Comparison of ENCODE assay signal across 8 cellular contexts in genomic region chr15:99249270-99249817, GRCh38. TPM values are rescaled to one million over a fixed set of nuclear protein-coding genes. Genes with fewer than 3 reads are reported as not detected.
DNase-seq lines count a peak whose midpoint lies in the region; ATAC-seq and TF ChIP-seq lines count a peak whose summit lies in the region.

A gene with protein sequence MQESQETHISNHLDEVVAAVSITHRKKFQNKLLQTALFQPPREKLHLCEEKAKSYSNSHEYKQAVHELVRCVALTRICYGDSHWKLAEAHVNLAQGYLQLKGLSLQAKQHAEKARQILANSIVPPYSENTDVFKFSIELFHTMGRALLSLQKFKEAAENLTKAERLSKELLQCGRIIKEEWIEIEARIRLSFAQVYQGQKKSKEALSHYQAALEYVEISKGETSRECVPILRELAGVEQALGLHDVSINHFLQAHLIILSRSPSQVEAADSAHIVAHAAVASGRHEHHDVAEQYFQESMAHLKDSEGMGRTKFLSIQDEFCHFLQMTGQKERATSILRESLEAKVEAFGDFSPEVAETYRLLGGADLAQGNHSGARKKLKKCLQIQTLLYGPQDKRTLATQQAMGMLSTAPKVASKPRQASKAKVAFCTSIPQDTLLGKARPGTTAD (minus strand): TSS chr15:99249581. CDS start chr15:99228712, 20,869 bp downstream.

- H3K4me1 Mint-ChIP-seq in CD8-positive, alpha-beta memory T cell: peaks cover 28 to 31% (median 30%) of the 10 kb centered on the region in 3 donors

- no peaks in the 10 kb centered on the region for H3K27me3 Mint-ChIP-seq in CD8-positive, alpha-beta memory T cell

- H3K27ac ChIP-seq in CD8-positive, alpha-beta memory T cell (ENCODE audit: low read depth, low read length): peak within 1 kb of the TSS; percentile 22
- peak within 1 kb of the TSS; percentile 87 for H3K27ac ChIP-seq in Karpas-422 (ENCODE audit: low read length)

- peaks cover 23% of the 10 kb centered on the region for H3K79me2 ChIP-seq in Karpas-422 (ENCODE audit: low read length)

- H3K36me3 ChIP-seq in CD8-positive, alpha-beta memory T cell (ENCODE audit: insufficient read depth, low read length): no peaks in the 10 kb centered on the region
- no peaks in the 10 kb centered on the region for H3K36me3 ChIP-seq in Karpas-422 (ENCODE audit: insufficient read depth, low read length)

- DNase-seq in CD8-positive, alpha-beta memory T cell: no peak
- DNase-seq in Karpas-422 (peak; percentile 73), brain pericyte (ENCODE audit: low read depth, low spot score) (peak; percentile 55), sciatic nerve (ENCODE audit: low spot score) (no peak), erythroblast (lab: John Stamatoyannopoulos, UW) (no peak)

- no peak within 1 kb of the TSS for H3K4me3 ChIP-seq in CD8-positive, alpha-beta memory T cell (ENCODE audit: low read length)
- peak within 1 kb of the TSS; percentile 71 for H3K4me3 ChIP-seq in Karpas-422 (ENCODE audit: low read length)
- peak within 1 kb of the TSS; percentile 92 for H3K4me3 ChIP-seq in iPS-18c (ENCODE audit: insufficient read depth, low read depth, low read length)

- peaks cover 0 to 7% (median 0%) of the 10 kb centered on the region in 3 donors for H3K36me3 Mint-ChIP-seq in CD8-positive, alpha-beta memory T cell

- no peaks in the 10 kb centered on the region for H3K9me2 ChIP-seq in Karpas-422 (replicated peaks; ENCODE audit: insufficient read depth, low read length)

- no peak within 1 kb of the TSS for H3K27ac Mint-ChIP-seq in CD8-positive, alpha-beta memory T cell

- peaks cover 31% of the 10 kb centered on the region for H3K4me1 ChIP-seq in CD8-positive, alpha-beta memory T cell (ENCODE audit: insufficient read depth, low read length)
- peaks cover 48% of the 10 kb centered on the region for H3K4me1 ChIP-seq in Karpas-422 (ENCODE audit: low read length)

- no peaks in the 10 kb centered on the region for H4K20me1 ChIP-seq in Karpas-422 (ENCODE audit: insufficient read depth, low read depth, low read length)

- no peaks in the 10 kb centered on the region for H3K9me3 ChIP-seq in CD8-positive, alpha-beta memory T cell (ENCODE audit: low read length)
- H3K9me3 ChIP-seq in Karpas-422 (ENCODE audit: low read length): no peaks in the 10 kb centered on the region
- no peaks in the 10 kb centered on the region for H3K9me3 ChIP-seq in iPS-18c (ENCODE audit: control insufficient read depth, insufficient read depth, low read length)

- ATAC-seq in sciatic nerve (peak; percentile 72), GM21526 (IDR thresholded peaks at IDR 0.05; ENCODE audit: low FRiP score, unreplicated experiment) (no peak), GM21619 (IDR thresholded peaks at IDR 0.05; ENCODE audit: unreplicated experiment) (no peak)

- H3K4me2 ChIP-seq in Karpas-422 (ENCODE audit: low read depth, low read length, poor library complexity, severe bottlenecking): peak within 1 kb of the TSS; percentile 73

- peaks cover 0 to 9% (median 4%) of the 10 kb centered on the region in 5 donors for H3K9me3 Mint-ChIP-seq in CD8-positive, alpha-beta memory T cell

- POLR2A ChIA-PET in CD8-positive, alpha-beta memory T cell (lab: Charles Lee): interaction anchor here (0.6 kb wide), 1 partner anchor 141 kb away, joined by 3 read pairs; no protein-coding TSS in a partner anchor

- intact Hi-C loops in sciatic nerve (cut with DNase I): no loop called here

- peak within 1 kb of the TSS in 6 of 7 donors; percentile 91 to 95 (median 94) for H3K4me3 Mint-ChIP-seq in CD8-positive, alpha-beta memory T cell

- peak within 1 kb of the TSS; percentile 13; the same call in 1 of the 2 replicates for H2AFZ ChIP-seq in Karpas-422 (ENCODE audit: low read length)

- no peaks in the 10 kb centered on the region for H3K27me3 ChIP-seq in CD8-positive, alpha-beta memory T cell (ENCODE audit: insufficient read depth, low read length, poor library complexity, severe bottlenecking)
- H3K27me3 ChIP-seq in Karpas-422 (ENCODE audit: low read length): no peaks in the 10 kb centered on the region

- peak within 1 kb of the TSS; percentile 89 for H3K9ac ChIP-seq in Karpas-422 (ENCODE audit: low read length)

- no peak for TF ChIP-seq POLR2A in erythroblast (IDR thresholded peaks at IDR 0.05; ENCODE audit: low read length)

- CTCF ChIA-PET in CD8-positive, alpha-beta memory T cell (lab: Charles Lee): no interaction called here

RNA-seq across cellular contexts. Expression of the gene that starts here (rescaled TPM):
- total RNA-seq in CD8-positive, alpha-beta memory T cell: 1 to 10 TPM; 2.0 to 2.7 TPM
- 0.10 TPM for polyA plus RNA-seq in CD8-positive, alpha-beta memory T cell
- total RNA-seq in Karpas-422 (2014; rRNA removed; shearing (Covaris generic); ENCODE audit: low replicate concordance): 4.1 and 9.0 TPM in 2 replicates
- 26.7 TPM for total RNA-seq in sciatic nerve

Comparison
In these comparisons a context has a peak if more than half of its experiments do, and no peak if none do; other contexts are left out.
1. DNase-seq: peak in Karpas-422 (single experiment) and brain pericyte (single experiment); none in CD8-positive, alpha-beta memory T cell (0 of 5), sciatic nerve (single experiment) and erythroblast (0 of 2).